ENCODE assay signal across 8 cellular contexts in the genomic region with DNA sequence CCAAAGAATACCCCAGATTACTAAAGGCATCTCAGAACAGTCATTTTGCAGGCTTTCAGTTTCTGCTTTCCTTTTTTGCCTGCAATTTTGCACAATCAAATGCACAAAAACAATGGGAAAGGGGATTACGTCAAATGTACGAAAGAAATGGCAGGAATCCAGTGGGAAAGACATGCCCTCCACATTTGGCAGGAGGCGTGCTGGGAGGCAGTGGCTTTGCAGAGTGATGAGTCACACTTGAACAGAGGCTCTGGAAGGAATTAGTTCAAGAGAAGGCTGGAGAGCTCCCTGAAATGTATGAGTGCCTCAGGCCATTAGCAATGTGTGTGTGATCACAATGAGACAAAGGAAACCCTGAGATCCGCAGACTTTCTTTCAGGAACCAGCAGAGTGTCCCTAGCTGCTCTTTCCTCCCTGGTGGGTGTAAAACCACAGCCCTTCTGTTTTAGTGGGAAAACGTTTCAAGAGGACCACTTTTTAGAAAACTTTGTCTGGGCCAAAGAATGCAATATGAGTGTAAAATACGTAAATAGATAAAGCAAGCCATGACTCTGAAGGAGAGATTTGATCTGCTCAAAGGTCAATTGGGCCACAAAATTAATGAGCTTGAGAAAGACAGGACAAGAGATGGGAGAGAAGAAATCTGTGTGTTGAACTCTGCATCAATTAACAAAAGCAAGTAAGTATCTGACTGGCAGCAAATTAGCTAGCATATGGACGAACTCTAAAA.
DNase-seq lines count a peak whose midpoint lies in the region; ATAC-seq lines count a peak whose summit lies in the region.

No MANE protein-coding gene starts in this region.

- no peak overlapping the region for H3K4me3 ChIP-seq in skin epidermis

- DNase-seq in DMS79 (lab: John Stamatoyannopoulos, UW) = peak; percentile 40
- DNase-seq in NCI-H2081 treated with DMSO at 0.1 percent for 48 hours (lab: John Stamatoyannopoulos, UW) = peak; percentile 20
- peak in 54 of 61 donors; percentile 4 to 83 (median 40) for DNase-seq in caudate nucleus (lab: John Stamatoyannopoulos, UW)
- peak; percentile 74 for DNase-seq in inferior parietal cortex (ENCODE audit: extremely low spot score)

- no peak for ATAC-seq in GM18867 (IDR thresholded peaks at IDR 0.05; ENCODE audit: unreplicated experiment)
- no peak for ATAC-seq in HG02642 (IDR thresholded peaks at IDR 0.05; ENCODE audit: poor library complexity, unreplicated experiment)
- no peak for ATAC-seq in GM18520 (IDR thresholded peaks at IDR 0.05; ENCODE audit: unreplicated experiment)

- H3K27ac ChIP-seq in caudate nucleus (ENCODE audit: low read depth, low read length) (peak overlapping the region; percentile 78), skin epidermis (peak overlapping the region in 13 of 21 experiments; percentile 1 to 76 (median 43))

Comparison
In these comparisons a context has a peak if more than half of its experiments do, and no peak if none do; other contexts are left out.
1. DNase-seq: peak in every context shown above with its lines; median percentile 74 in inferior parietal cortex; 40 in caudate nucleus; 40 in DMS79; 20 in NCI-H2081 treated with DMSO at 0.1 percent for 48 hours.